Comparison of ENCODE assay signal across 21 cellular contexts in the genomic region with DNA sequence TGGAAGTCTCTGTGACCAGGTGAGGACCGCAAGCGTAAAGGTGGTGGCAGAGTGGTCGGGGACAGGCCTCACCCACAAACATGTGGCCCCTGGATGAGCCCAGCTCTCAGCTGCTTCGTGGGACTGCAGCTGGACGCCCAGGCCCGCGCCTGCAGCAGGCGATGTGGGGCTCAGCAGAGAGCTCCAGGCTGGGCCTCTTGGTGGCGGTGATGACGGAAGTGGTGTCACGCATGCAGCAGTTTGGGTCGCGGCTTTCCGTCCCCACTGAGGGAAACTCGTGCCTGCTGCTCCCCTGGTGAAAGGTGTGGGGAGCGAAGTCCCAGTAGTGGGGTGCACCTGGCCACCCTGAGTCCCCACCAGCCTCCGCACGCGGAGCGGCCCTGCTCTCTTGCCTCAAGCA. TPM values are rescaled to one million over a fixed set of nuclear protein-coding genes. Genes with fewer than 3 reads are reported as not detected.
DNase-seq lines count a peak whose midpoint lies in the region; ATAC-seq, FAIRE-seq and TF ChIP-seq lines count a peak whose summit lies in the region.
"Had no signal": no experiment of that assay in that cellular context is flagged by ENCODE, and none has a peak within 500 bp of the region (broad histone marks: within the 10 kb centered on the region; RNA-seq: fewer than 3 reads in every experiment).

No MANE protein-coding gene starts in this region.

- in situ Hi-C loops in K562 (cut with MboI), result no loop called here

- peaks cover 5% of the 10 kb centered on the region for H3K4me1 Mint-ChIP-seq in activated naive CD8-positive, alpha-beta T cell treated with anti-CD3 and anti-CD28 coated beads, Interleukin-2, amount 50 U/mL, for 24 hours
- H3K4me1 Mint-ChIP-seq in activated naive CD8-positive, alpha-beta T cell treated with anti-CD3 and anti-CD28 coated beads for 36 hours, result no peaks in the 10 kb centered on the region
- peaks cover 6% of the 10 kb centered on the region for H3K4me1 Mint-ChIP-seq in stimulated activated memory B cell treated with anti-CD40 and anti-IgM and Interleukin-4, amounts not matched to agents 10 μg/mL and 1 μg/mL and 100 μg/mL, for 72 hours

- POLR2A ChIA-PET in K562 (lab: Yijun Ruan, JAX), result no interaction called here

- peaks cover 54% of the 10 kb centered on the region; the same call in 2 of the 3 replicates for H3K36me3 ChIP-seq in K562 (ENCODE audit: control insufficient read depth, insufficient read depth, low read length)

- WGBS in K562 (ENCODE audit: insufficient coverage, low coverage, missing lambda C conversion rate), result 98% methylated on average over 6 of the region's 20 CpGs

- H3K4me1 ChIP-seq in K562 (replicated peaks in 1 of 2; ENCODE audit: control insufficient read depth in 2 of 2, insufficient read depth in 2 of 2, low read length in 2 of 2), result peaks cover 5 to 37% of the 10 kb centered on the region in 2 experiments
- H3K4me1 ChIP-seq: HAP-1 had no signal

- no peak for TF ChIP-seq POLR2A in K562 (conservative IDR thresholded peaks at IDR 0.05)
- no peak for TF ChIP-seq POLR2A in GM12892 (IDR thresholded peaks at IDR 0.05; ENCODE audit: low read depth, low read length)

- no peak overlapping the region for H3K4me2 ChIP-seq in K562 (ENCODE audit: insufficient read depth, low read length)
- H3K4me2 ChIP-seq: A549, BLaER1 had no signal

- H3K27me3 ChIP-seq in K562 (ENCODE audit: control insufficient read depth in 2 of 2, insufficient read depth in 2 of 2, low read length in 2 of 2), result no peaks in the 10 kb centered on the region
- H3K27me3 ChIP-seq: BLaER1 had no signal

- peaks cover 4% of the 10 kb centered on the region for H3K9me3 ChIP-seq in K562 (replicated peaks; ENCODE audit: control insufficient read depth, insufficient read depth, low read depth, low read length)
- H3K9me3 ChIP-seq: A549, HAP-1 had no signal

- H3K79me2 ChIP-seq in K562 (ENCODE audit: control insufficient read depth, insufficient read depth, low read length), result peaks cover 15% of the 10 kb centered on the region

- H3K27me3 Mint-ChIP-seq in activated naive CD8-positive, alpha-beta T cell treated with anti-CD3 and anti-CD28 coated beads, Interleukin-2, amount 50 U/mL, for 24 hours, result no peaks in the 10 kb centered on the region
- no peaks in the 10 kb centered on the region for H3K27me3 Mint-ChIP-seq in activated naive CD8-positive, alpha-beta T cell treated with anti-CD3 and anti-CD28 coated beads for 36 hours
- no peaks in the 10 kb centered on the region for H3K27me3 Mint-ChIP-seq in stimulated activated memory B cell treated with anti-CD40 and anti-IgM and Interleukin-4, amounts not matched to agents 10 μg/mL and 1 μg/mL and 100 μg/mL, for 72 hours

- intact Hi-C loops in K562 (cut with micrococcal nuclease), result loop anchor here (10.0 kb wide), 1 partner anchor 48 kb away; a partner anchor contains a TSS

- ATAC-seq in activated naive CD8-positive, alpha-beta T cell treated with anti-CD3 and anti-CD28 coated beads, Interleukin-2, amount 50 U/mL, for 24 hours, result peak; percentile 24
- no peak for ATAC-seq in K562
- peak; percentile 13 for ATAC-seq in stimulated activated memory B cell treated with anti-CD40 and anti-IgM and Interleukin-4, amounts not matched to agents 10 μg/mL and 1 μg/mL and 100 μg/mL, for 72 hours
- no peak for ATAC-seq in HG02981 (IDR thresholded peaks at IDR 0.05; ENCODE audit: unreplicated experiment)
- ATAC-seq: A549; CD8-positive, alpha-beta T cell; GM12878 had no signal

- CTCF ChIA-PET in K562 (lab: Yijun Ruan, JAX; ENCODE audit: low intra/inter-chr PET ratio), result no interaction called here

- FAIRE-seq in K562 (lab: Jason Lieb, UNC) (no peak), GM12892 (lab: Jason Lieb, UNC) (no peak)
- FAIRE-seq: A549, GM12878, HTR-8/SVneo had no signal

- no peak overlapping the region for H3K4me3 Mint-ChIP-seq in activated naive CD8-positive, alpha-beta T cell treated with anti-CD3 and anti-CD28 coated beads, Interleukin-2, amount 50 U/mL, for 24 hours
- no peak overlapping the region for H3K4me3 Mint-ChIP-seq in activated naive CD8-positive, alpha-beta T cell treated with anti-CD3 and anti-CD28 coated beads for 36 hours
- no peak overlapping the region for H3K4me3 Mint-ChIP-seq in stimulated activated memory B cell treated with anti-CD40 and anti-IgM and Interleukin-4, amounts not matched to agents 10 μg/mL and 1 μg/mL and 100 μg/mL, for 72 hours
- H3K4me3 Mint-ChIP-seq: CD8-positive, alpha-beta T cell had no signal

- no peaks in the 10 kb centered on the region for H3K9me3 Mint-ChIP-seq in activated naive CD8-positive, alpha-beta T cell treated with anti-CD3 and anti-CD28 coated beads, Interleukin-2, amount 50 U/mL, for 24 hours
- H3K9me3 Mint-ChIP-seq in activated naive CD8-positive, alpha-beta T cell treated with anti-CD3 and anti-CD28 coated beads for 36 hours, result no peaks in the 10 kb centered on the region
- no peaks in the 10 kb centered on the region for H3K9me3 Mint-ChIP-seq in stimulated activated memory B cell treated with anti-CD40 and anti-IgM and Interleukin-4, amounts not matched to agents 10 μg/mL and 1 μg/mL and 100 μg/mL, for 72 hours
- H3K9me3 Mint-ChIP-seq: CD8-positive, alpha-beta T cell had no signal

- H3K9me1 ChIP-seq in K562 (ENCODE audit: control insufficient read depth, insufficient read depth, low read length), result no peaks in the 10 kb centered on the region

- no peak for TF ChIP-seq CTCF in K562 (IDR thresholded peaks at IDR 0.05 in 2 of 3, conservative IDR thresholded peaks at IDR 0.05 in 1 of 3; ENCODE audit: insufficient read depth in 2 of 3, low read depth in 1 of 3, low read length in 3 of 3)

- no peak overlapping the region for H3K27ac Mint-ChIP-seq in activated naive CD8-positive, alpha-beta T cell treated with anti-CD3 and anti-CD28 coated beads, Interleukin-2, amount 50 U/mL, for 24 hours
- H3K27ac Mint-ChIP-seq in activated naive CD8-positive, alpha-beta T cell treated with anti-CD3 and anti-CD28 coated beads for 36 hours, result no peak overlapping the region
- H3K27ac Mint-ChIP-seq in stimulated activated memory B cell treated with anti-CD40 and anti-IgM and Interleukin-4, amounts not matched to agents 10 μg/mL and 1 μg/mL and 100 μg/mL, for 72 hours, result no peak overlapping the region
- H3K27ac Mint-ChIP-seq: CD8-positive, alpha-beta T cell had no signal

- no peaks in the 10 kb centered on the region for H4K20me1 ChIP-seq in K562 (replicated peaks; ENCODE audit: control insufficient read depth, insufficient read depth, low read length)

- H3K9ac ChIP-seq in K562 (ENCODE audit: insufficient read depth in 1 of 2, low read depth in 2 of 2, low read length in 2 of 2), result no peak overlapping the region
- H3K9ac ChIP-seq: BLaER1, GM23248 had no signal

- no peak for TF ChIP-seq RAD21 in K562 (CRISPR knock-in tag; conservative IDR thresholded peaks at IDR 0.05 in 1 of 2, IDR thresholded peaks at IDR 0.05 in 1 of 2)

- BruUV-seq in K562 (replicated peaks; lab: Mats Ljungman, UMichigan), result no TSS peak

- H3K4me3 ChIP-seq in K562, result no peak overlapping the region
- H3K4me3 ChIP-seq: A549, BLaER1, GM12878, GM23248, HAP-1 had no signal

- DNase-seq in activated naive CD8-positive, alpha-beta T cell treated with anti-CD3 and anti-CD28 coated beads, Interleukin-2, amount 50 U/mL, for 24 hours, result no peak
- no peak for DNase-seq in activated naive CD8-positive, alpha-beta T cell treated with anti-CD3 and anti-CD28 coated beads for 36 hours
- DNase-seq in K562 (ENCODE audit: extremely low read depth in 1 of 4, low spot score in 3 of 4) (no peak), GM12892 (ENCODE audit: insufficient read length) (no peak)
- no peak for DNase-seq in stimulated activated naive CD4-positive, alpha-beta T cell (lab: John Stamatoyannopoulos, UW)
- DNase-seq: Calu3; CD8-positive, alpha-beta T cell; DMS79 treated with DMSO at 0.1 percent for 48 hours; GF-D8; GM23248; IMR-90; KBM-7 had no signal

- H2AFZ ChIP-seq in K562 (ENCODE audit: low read depth, low read length), result no peak overlapping the region
- H2AFZ ChIP-seq: GM23248 had no signal

- peaks cover 13% of the 10 kb centered on the region for H3K36me3 Mint-ChIP-seq in activated naive CD8-positive, alpha-beta T cell treated with anti-CD3 and anti-CD28 coated beads, Interleukin-2, amount 50 U/mL, for 24 hours (ENCODE audit: low read depth)
- H3K36me3 Mint-ChIP-seq in activated naive CD8-positive, alpha-beta T cell treated with anti-CD3 and anti-CD28 coated beads for 36 hours, result peaks cover 2% of the 10 kb centered on the region
- H3K36me3 Mint-ChIP-seq in stimulated activated memory B cell treated with anti-CD40 and anti-IgM and Interleukin-4, amounts not matched to agents 10 μg/mL and 1 μg/mL and 100 μg/mL, for 72 hours, result peaks cover 40% of the 10 kb centered on the region

- TF ChIP-seq EP300 in K562 (IDR thresholded peaks at IDR 0.05; ENCODE audit: low read length), result no peak

- no peak overlapping the region for H3K27ac ChIP-seq in K562 (ENCODE audit: extremely low read depth, low read depth, low read length)
- H3K27ac ChIP-seq: 22Rv1, A549, BLaER1, GM23248 had no signal

RNA-seq across cellular contexts. Expression of a gene that starts 26.8 kb away (rescaled TPM):
- total RNA-seq in activated naive CD8-positive, alpha-beta T cell treated with anti-CD3 and anti-CD28 coated beads for 36 hours, result 10 to 100 TPM; 19.7 to 21.2 TPM
- 122 and 175 TPM in 2 replicates for total RNA-seq in K562 (2011; cell fraction: chromatin; rRNA removed; ENCODE audit: low replicate concordance)
- total RNA-seq in K562 (2011; cell fraction: nucleolus; rRNA removed), result 123 and 128 TPM in 2 replicates
- total RNA-seq in K562 (2011; cell fraction: nucleoplasm; rRNA removed), result 119 and 129 TPM in 2 replicates
- 31.3 and 39.9 TPM in 2 replicates for total RNA-seq in K562 (2014; rRNA removed)
- 13.3 and 14.7 TPM in 2 replicates for total RNA-seq in K562 (2014; rRNA removed; fragmentation: Illumina TruSeq; extraction: Trizol)
- 19.1 and 20.3 TPM in 2 replicates for total RNA-seq in K562 (2015; rRNA removed; fragmentation: Illumina TruSeq; extraction: Trizol)
- total RNA-seq in K562 (2021), result 39.6 and 46.1 TPM in 2 replicates
- polyA plus RNA-seq in K562 (2011; rRNA removed), result 37.2 and 42.2 TPM in 2 replicates
- 35.7 and 39.0 TPM in 2 replicates for polyA plus RNA-seq in K562 (2011; cell fraction: cytosol; rRNA removed)
- polyA plus RNA-seq in K562 (2011; cell fraction: nucleus; rRNA removed), result 197 and 242 TPM in 2 replicates
- 22.9 and 34.4 TPM in 2 replicates for polyA plus RNA-seq in K562 (2012)
- 18.9 and 20.4 TPM in 2 replicates for polyA plus RNA-seq in K562 (2014; fragmentation: Illumina TruSeq; extraction: Trizol)
- 1 to 10 TPM; 2.6 to 4.3 TPM for polyA plus RNA-seq in K562 (2014; fragmentation: Nextera tagmentation; extraction: Ambion mirVana)
- polyA plus RNA-seq in K562 (2014; rRNA removed), result 40.1 and 40.2 TPM in 2 replicates
- 25.9 and 30.6 TPM in 2 replicates for polyA minus RNA-seq in K562 (2011; rRNA and poly(A)+ RNA removed)
- 22.7 and 34.9 TPM in 2 replicates for polyA minus RNA-seq in K562 (2011; cell fraction: cytosol; rRNA and poly(A)+ RNA removed)
- 74.0 and 79.4 TPM in 2 replicates for polyA minus RNA-seq in K562 (2011; cell fraction: nucleus; rRNA and poly(A)+ RNA removed)
- polyA plus RNA-seq in GM12892 (2012; ENCODE audit: missing spikeins), result 23.3 TPM

RNA-seq across cellular contexts. Expression of a gene that starts 43.5 kb away (rescaled TPM):
- under 1 TPM; 0.38 to 0.43 TPM for total RNA-seq in activated naive CD8-positive, alpha-beta T cell treated with anti-CD3 and anti-CD28 coated beads for 36 hours
- total RNA-seq in K562 (2011; cell fraction: chromatin; rRNA removed; ENCODE audit: low replicate concordance), result not detected in 2 replicates
- total RNA-seq in K562 (2011; cell fraction: nucleolus; rRNA removed), result 0.39 TPM in 1 of 2 replicates, not detected in the other
- total RNA-seq in K562 (2011; cell fraction: nucleoplasm; rRNA removed), result 0.61 TPM in 1 of 2 replicates, not detected in the other
- total RNA-seq in K562 (2014; rRNA removed) (not detected in 2 replicates), K562 (2014; rRNA removed; fragmentation: Illumina TruSeq; extraction: Trizol) (not detected in 2 replicates), K562 (2015; rRNA removed; fragmentation: Illumina TruSeq; extraction: Trizol) (not detected in 2 replicates), K562 (2021) (0.24 and 0.29 TPM in 2 replicates)
- polyA plus RNA-seq in K562 (2011; rRNA removed) (not detected in 2 replicates), K562 (2014; fragmentation: Illumina TruSeq; extraction: Trizol) (not detected in 2 replicates), K562 (2014; fragmentation: Nextera tagmentation; extraction: Ambion mirVana) (not detected), K562 (2014; rRNA removed) (0.18 and 0.41 TPM in 2 replicates)
- 0.03 and 0.22 TPM in 2 replicates for polyA plus RNA-seq in K562 (2011; cell fraction: cytosol; rRNA removed)
- 0.25 and 0.55 TPM in 2 replicates for polyA plus RNA-seq in K562 (2011; cell fraction: nucleus; rRNA removed)
- 0.21 and 0.30 TPM in 2 replicates for polyA plus RNA-seq in K562 (2012)
- polyA minus RNA-seq in K562 (2011; rRNA and poly(A)+ RNA removed), result not detected in 2 replicates
- not detected in 2 replicates for polyA minus RNA-seq in K562 (2011; cell fraction: cytosol; rRNA and poly(A)+ RNA removed)
- polyA minus RNA-seq in K562 (2011; cell fraction: nucleus; rRNA and poly(A)+ RNA removed), result not detected in 2 replicates
- not detected for polyA plus RNA-seq in GM12892 (2012; ENCODE audit: missing spikeins)
- total RNA-seq: H4 had no signal

RNA-seq across cellular contexts. Expression of a gene that starts 58.1 kb away (rescaled TPM):
- total RNA-seq in activated naive CD8-positive, alpha-beta T cell treated with anti-CD3 and anti-CD28 coated beads for 36 hours, result 10 to 100 TPM; 22.7 to 22.9 TPM
- total RNA-seq in K562 (2011; cell fraction: chromatin; rRNA removed; ENCODE audit: low replicate concordance), result 13.3 and 32.0 TPM in 2 replicates
- total RNA-seq in K562 (2011; cell fraction: nucleolus; rRNA removed), result 19.7 and 19.9 TPM in 2 replicates
- total RNA-seq in K562 (2011; cell fraction: nucleoplasm; rRNA removed), result 9.6 and 13.4 TPM in 2 replicates
- 4.9 and 6.2 TPM in 2 replicates for total RNA-seq in K562 (2014; rRNA removed)
- 2.6 and 3.1 TPM in 2 replicates for total RNA-seq in K562 (2014; rRNA removed; fragmentation: Illumina TruSeq; extraction: Trizol)
- total RNA-seq in K562 (2015; rRNA removed; fragmentation: Illumina TruSeq; extraction: Trizol), result 5.1 and 5.9 TPM in 2 replicates
- 9.1 and 10.0 TPM in 2 replicates for total RNA-seq in K562 (2021)
- polyA plus RNA-seq in K562 (2011; rRNA removed), result 3.8 and 4.1 TPM in 2 replicates
- polyA plus RNA-seq in K562 (2011; cell fraction: cytosol; rRNA removed), result 2.8 TPM in 2 replicates
- polyA plus RNA-seq in K562 (2011; cell fraction: nucleus; rRNA removed), result 18.2 and 29.5 TPM in 2 replicates
- 9.3 and 13.7 TPM in 2 replicates for polyA plus RNA-seq in K562 (2012)
- 3.4 and 5.5 TPM in 2 replicates for polyA plus RNA-seq in K562 (2014; fragmentation: Illumina TruSeq; extraction: Trizol)
- 1 to 10 TPM; 1.4 TPM for polyA plus RNA-seq in K562 (2014; fragmentation: Nextera tagmentation; extraction: Ambion mirVana)
- polyA plus RNA-seq in K562 (2014; rRNA removed), result 6.0 and 6.9 TPM in 2 replicates
- polyA minus RNA-seq in K562 (2011; rRNA and poly(A)+ RNA removed), result 3.1 and 4.0 TPM in 2 replicates
- 0.76 and 1.5 TPM in 2 replicates for polyA minus RNA-seq in K562 (2011; cell fraction: cytosol; rRNA and poly(A)+ RNA removed)
- 11.0 and 13.6 TPM in 2 replicates for polyA minus RNA-seq in K562 (2011; cell fraction: nucleus; rRNA and poly(A)+ RNA removed)
- polyA plus RNA-seq in GM12892 (2012; ENCODE audit: missing spikeins), result 14.0 TPM

RNA-seq across cellular contexts. Expression of a gene that starts 58.4 kb away (rescaled TPM):
- 100 to 1,000 TPM; 284 to 287 TPM for total RNA-seq in activated naive CD8-positive, alpha-beta T cell treated with anti-CD3 and anti-CD28 coated beads for 36 hours
- 72.8 and 88.6 TPM in 2 replicates for total RNA-seq in K562 (2011; cell fraction: chromatin; rRNA removed; ENCODE audit: low replicate concordance)
- 122 and 189 TPM in 2 replicates for total RNA-seq in K562 (2011; cell fraction: nucleolus; rRNA removed)
- 125 and 130 TPM in 2 replicates for total RNA-seq in K562 (2011; cell fraction: nucleoplasm; rRNA removed)
- total RNA-seq in K562 (2014; rRNA removed) (746 and 978 TPM in 2 replicates), K562 (2014; rRNA removed; fragmentation: Illumina TruSeq; extraction: Trizol) (839 and 887 TPM in 2 replicates), K562 (2015; rRNA removed; fragmentation: Illumina TruSeq; extraction: Trizol) (914 and 930 TPM in 2 replicates), K562 (2021) (509 and 535 TPM in 2 replicates)
- polyA plus RNA-seq in K562 (2011; rRNA removed) (573 and 595 TPM in 2 replicates), K562 (2014; fragmentation: Illumina TruSeq; extraction: Trizol) (632 and 822 TPM in 2 replicates), K562 (2014; fragmentation: Nextera tagmentation; extraction: Ambion mirVana) (1,000 to 10,000 TPM; 2,400 to 2,480 TPM), K562 (2014; rRNA removed) (987 and 1,053 TPM in 2 replicates)
- polyA plus RNA-seq in K562 (2011; cell fraction: cytosol; rRNA removed), result 589 and 678 TPM in 2 replicates
- 222 and 265 TPM in 2 replicates for polyA plus RNA-seq in K562 (2011; cell fraction: nucleus; rRNA removed)
- polyA plus RNA-seq in K562 (2012), result 689 and 2,439 TPM in 2 replicates
- 147 and 173 TPM in 2 replicates for polyA minus RNA-seq in K562 (2011; rRNA and poly(A)+ RNA removed)
- polyA minus RNA-seq in K562 (2011; cell fraction: cytosol; rRNA and poly(A)+ RNA removed), result 96.7 and 103 TPM in 2 replicates
- polyA minus RNA-seq in K562 (2011; cell fraction: nucleus; rRNA and poly(A)+ RNA removed), result 41.5 and 69.1 TPM in 2 replicates
- polyA plus RNA-seq in GM12892 (2012; ENCODE audit: missing spikeins), result 693 TPM

Comparison
In these comparisons a context has a peak if more than half of its experiments do, and no peak if none do; other contexts are left out.
1. ATAC-seq: peak in activated naive CD8-positive, alpha-beta T cell treated with anti-CD3 and anti-CD28 coated beads, Interleukin-2, amount 50 U/mL, for 24 hours (single experiment) and stimulated activated memory B cell treated with anti-CD40 and anti-IgM and Interleukin-4, amounts not matched to agents 10 μg/mL and 1 μg/mL and 100 μg/mL, for 72 hours (single experiment); none in K562 (single experiment) and HG02981 (single experiment).